ENCODE assay signal across 8 cellular contexts in the genomic region with DNA sequence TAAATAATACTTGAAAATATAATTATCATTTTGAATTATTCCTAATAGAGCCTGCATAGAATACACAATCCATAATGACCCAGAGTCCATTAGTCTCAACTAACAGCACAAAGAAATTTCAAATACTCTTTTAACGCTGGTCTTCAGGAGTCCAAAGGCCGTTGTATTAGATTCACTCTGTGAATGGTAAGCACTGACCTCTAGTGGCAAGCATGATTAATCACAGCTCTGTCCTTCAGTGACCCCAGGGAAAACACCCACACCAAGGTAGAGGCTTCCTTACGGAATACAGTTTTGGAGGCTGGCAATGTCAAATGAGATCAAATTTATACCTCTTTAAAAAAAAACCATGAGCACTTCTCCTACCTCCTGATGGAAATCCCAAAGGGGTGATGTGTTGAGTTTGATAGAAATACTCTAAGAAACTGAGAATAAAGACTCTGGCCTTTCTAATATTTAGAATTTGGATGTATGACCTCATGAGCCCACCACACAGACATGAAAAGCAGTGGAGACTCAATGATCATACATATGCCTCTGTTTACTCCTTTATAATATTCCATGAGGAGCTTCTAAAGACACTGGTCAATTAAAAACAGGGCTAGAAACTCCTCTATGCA.
DNase-seq lines count a peak whose midpoint lies in the region; ATAC-seq and TF ChIP-seq lines count a peak whose summit lies in the region.

No MANE protein-coding gene starts in this region.

- no peaks in the 10 kb centered on the region for H3K9me3 ChIP-seq in iPS DF 6.9 (ENCODE audit: control insufficient read depth, insufficient read depth, low read length)

- in situ Hi-C loops in astrocyte of the spinal cord (cut with HindIII; ENCODE audit: low sequenced_read_pairs) = no loop called here

- no peak overlapping the region for H3K27ac Mint-ChIP-seq in stimulated activated naive B cell treated with anti-CD40 and anti-IgM and Interleukin-4, amounts not matched to agents 10 μg/mL and 1 μg/mL and 100 μg/mL, for 72 hours
- H3K27ac Mint-ChIP-seq in activated CD4-positive, alpha-beta memory T cell treated with anti-CD3 and anti-CD28 coated beads for 36 hours = no peak overlapping the region

- H3K9me3 Mint-ChIP-seq in stimulated activated naive B cell treated with anti-CD40 and anti-IgM and Interleukin-4, amounts not matched to agents 10 μg/mL and 1 μg/mL and 100 μg/mL, for 72 hours = no peaks in the 10 kb centered on the region
- no peaks in the 10 kb centered on the region for H3K9me3 Mint-ChIP-seq in activated CD4-positive, alpha-beta memory T cell treated with anti-CD3 and anti-CD28 coated beads for 36 hours

- no peak overlapping the region for H3K4me3 Mint-ChIP-seq in stimulated activated naive B cell treated with anti-CD40 and anti-IgM and Interleukin-4, amounts not matched to agents 10 μg/mL and 1 μg/mL and 100 μg/mL, for 72 hours
- H3K4me3 Mint-ChIP-seq in activated CD4-positive, alpha-beta memory T cell treated with anti-CD3 and anti-CD28 coated beads for 36 hours = no peak overlapping the region

- H3K36me3 Mint-ChIP-seq in stimulated activated naive B cell treated with anti-CD40 and anti-IgM and Interleukin-4, amounts not matched to agents 10 μg/mL and 1 μg/mL and 100 μg/mL, for 72 hours = no peaks in the 10 kb centered on the region
- H3K36me3 Mint-ChIP-seq in activated CD4-positive, alpha-beta memory T cell treated with anti-CD3 and anti-CD28 coated beads for 36 hours = no peaks in the 10 kb centered on the region

- WGBS in iPS DF 6.9 (ENCODE audit: insufficient coverage, insufficient read length) = no CpG with 5 or more reads among the region's 3 CpGs

- H3K27ac ChIP-seq in iPS DF 6.9 (ENCODE audit: low read length) = no peak overlapping the region

- H3K4me3 ChIP-seq in astrocyte of the spinal cord (ENCODE audit: low read depth, low read length) (no peak overlapping the region), iPS DF 6.9 (ENCODE audit: low read length) (no peak overlapping the region)

- TF ChIP-seq CTCF in astrocyte of the spinal cord (IDR thresholded peaks at IDR 0.05; ENCODE audit: low read depth, low read length) = peak; percentile 73

- POLR2A ChIA-PET in activated CD4-positive, alpha-beta memory T cell treated with anti-CD3 and anti-CD28 coated beads for 36 hours (lab: Charles Lee) = no interaction called here

- no peaks in the 10 kb centered on the region for H3K4me1 ChIP-seq in iPS DF 6.9 (ENCODE audit: control insufficient read depth, insufficient read depth, low read length)

- ATAC-seq in GM19025 (IDR thresholded peaks at IDR 0.05; ENCODE audit: low read depth, unreplicated experiment) = peak; percentile 97
- ATAC-seq in HG03064 (IDR thresholded peaks at IDR 0.05; ENCODE audit: low read depth, unreplicated experiment) = peak; percentile 86
- ATAC-seq in stimulated activated naive B cell treated with anti-CD40 and anti-IgM and Interleukin-4, amounts not matched to agents 10 μg/mL and 1 μg/mL and 100 μg/mL, for 72 hours (replicated peaks) = peak; percentile 82 to 89

- no peaks in the 10 kb centered on the region for H3K36me3 ChIP-seq in iPS DF 6.9 (ENCODE audit: control insufficient read depth, insufficient read depth, low read length)

- H3K4me1 Mint-ChIP-seq in stimulated activated naive B cell treated with anti-CD40 and anti-IgM and Interleukin-4, amounts not matched to agents 10 μg/mL and 1 μg/mL and 100 μg/mL, for 72 hours = no peaks in the 10 kb centered on the region
- H3K4me1 Mint-ChIP-seq in activated CD4-positive, alpha-beta memory T cell treated with anti-CD3 and anti-CD28 coated beads for 36 hours (ENCODE audit: low read depth) = no peaks in the 10 kb centered on the region

- H3K27me3 ChIP-seq in iPS DF 6.9 (ENCODE audit: control insufficient read depth, insufficient read depth, low read length) = no peaks in the 10 kb centered on the region

- CTCF ChIA-PET in activated CD4-positive, alpha-beta memory T cell treated with anti-CD3 and anti-CD28 coated beads for 36 hours (lab: Charles Lee) = interaction anchor here (0.6 to 1.7 kb wide), 5 partner anchors 29 to 917 kb away, joined by 3 to 8 read pairs (median 3); no protein-coding TSS in a partner anchor

- intact Hi-C loops in activated CD4-positive, alpha-beta memory T cell treated with anti-CD3 and anti-CD28 coated beads for 36 hours (cut with micrococcal nuclease) = loop anchor here (5.0 kb wide), 2 partner anchors 146 to 286 kb away; partner anchors contain the start of gene DKK2

- H3K27me3 Mint-ChIP-seq in stimulated activated naive B cell treated with anti-CD40 and anti-IgM and Interleukin-4, amounts not matched to agents 10 μg/mL and 1 μg/mL and 100 μg/mL, for 72 hours = no peaks in the 10 kb centered on the region
- H3K27me3 Mint-ChIP-seq in activated CD4-positive, alpha-beta memory T cell treated with anti-CD3 and anti-CD28 coated beads for 36 hours = no peaks in the 10 kb centered on the region

- DNase-seq in DMS114 treated with DMSO at 0.1 percent for 48 hours (lab: John Stamatoyannopoulos, UW; ENCODE audit: unreplicated experiment) (peak; percentile 43), NCI-H524 treated with DMSO at 0.1 percent for 48 hours (lab: John Stamatoyannopoulos, UW) (peak; percentile 0), astrocyte of the spinal cord (ENCODE audit: low read depth, low spot score) (peak; percentile 72), iPS DF 6.9 (ENCODE audit: low read depth, low spot score) (peak; percentile 39)
- DNase-seq in stimulated activated naive B cell treated with anti-CD40 and anti-IgM and Interleukin-4, amounts not matched to agents 10 μg/mL and 1 μg/mL and 100 μg/mL, for 72 hours = peak; percentile 2
- DNase-seq in activated CD4-positive, alpha-beta memory T cell treated with anti-CD3 and anti-CD28 coated beads for 36 hours = no peak
